22 cellular contexts compared by ENCODE assay signal in the genomic region with DNA sequence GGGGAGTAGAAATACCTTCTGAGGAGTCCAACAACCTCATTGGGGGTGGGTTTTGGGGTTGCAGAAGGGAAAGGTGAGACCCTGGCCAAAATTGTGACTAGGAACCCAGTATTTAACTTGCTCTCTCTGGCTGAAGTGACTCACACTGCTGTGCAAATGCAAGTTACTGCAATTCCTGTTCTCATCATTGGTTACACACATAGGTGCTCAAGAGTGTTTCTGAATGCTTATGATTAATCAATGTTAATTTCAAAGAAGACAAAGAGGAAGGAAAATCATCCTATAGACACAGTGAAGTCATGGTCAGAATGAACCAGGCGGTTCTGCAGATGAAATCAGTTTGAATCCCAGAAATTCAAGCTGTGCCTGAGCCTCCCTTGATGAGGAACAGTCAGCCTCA. TPM values are rescaled to one million over a fixed set of nuclear protein-coding genes. Genes with fewer than 3 reads are reported as not detected.
DNase-seq lines count a peak whose midpoint lies in the region; ATAC-seq, FAIRE-seq and TF ChIP-seq lines count a peak whose summit lies in the region.
"Had no signal": no experiment of that assay in that cellular context is flagged by ENCODE, and none has a peak within 500 bp of the region (broad histone marks: within the 10 kb centered on the region; RNA-seq: fewer than 3 reads in every experiment).

No MANE protein-coding gene starts in this region.

- no peak for ATAC-seq in pancreas
- ATAC-seq in psoas muscle, result no peak
- ATAC-seq: A549 had no signal

- no peaks in the 10 kb centered on the region for H3K9me3 ChIP-seq in pancreas
- H3K9me3 ChIP-seq in psoas muscle, result no peaks in the 10 kb centered on the region
- H3K9me3 ChIP-seq: A549, SJSA1 had no signal

- H3K4me1 ChIP-seq in pancreas (peaks cover 22 to 29% (median 29%) of the 10 kb centered on the region in 3 donors), psoas muscle (no peaks in the 10 kb centered on the region)
- H3K4me1 ChIP-seq: SJSA1 had no signal

- DNase-seq in D721Med (ENCODE audit: insufficient read length, low spot score) (no peak), RWPE1 (ENCODE audit: low spot score) (peak; percentile 42), epithelial cell of prostate (ENCODE audit: low read depth, low spot score) (peak; percentile 20), pancreas (no peak), NCI-H748 (lab: John Stamatoyannopoulos, UW; ENCODE audit: unreplicated experiment) (no peak), psoas muscle (no peak)
- DNase-seq in activated CD4-positive, alpha-beta T cell treated with anti-CD3 and anti-CD28 coated beads, Interleukin-2, amount 50 U/mL, for 48 hours, result no peak
- DNase-seq: CD8-positive, alpha-beta memory T cell; NCI-H1092; NCI-H1417 treated with DMSO at 0.1 percent for 48 hours; NCI-H187; NCI-H524; NCI-H774; Right ventricle myocardium superior had no signal

- 93 to 95% methylated on average over 1 of the region's 1 CpG for WGBS in pancreas, 2 donors
- 95 to 96% (median 96%) methylated on average over 1 of the region's 1 CpG for WGBS in psoas muscle, 3 donors

- FAIRE-seq in D721Med (lab: Jason Lieb, UNC) (peak; percentile 29), pancreas (lab: Jason Lieb, UNC) (no peak)
- FAIRE-seq: A549, GM18507, H54 had no signal

- intact Hi-C loops in pancreas (cut with DNase I) (no loop called here), psoas muscle (cut with DNase I) (no loop called here)

- H3K36me3 ChIP-seq in pancreas (no peaks in the 10 kb centered on the region), psoas muscle (ENCODE audit: insufficient read depth in 1 of 2, low read depth in 1 of 2) (no peaks in the 10 kb centered on the region)
- H3K36me3 ChIP-seq: SJSA1 had no signal

- CTCF ChIA-PET in RWPE1 (lab: Yijun Ruan, JAX), result interaction anchor here (1.3 kb wide), 1 partner anchor 38 kb away, joined by 5 read pairs; no protein-coding TSS in a partner anchor

- TF ChIP-seq CTCF in D721Med (IDR thresholded peaks at IDR 0.05; ENCODE audit: insufficient read depth, missing control alignments) (no peak), RWPE1 (conservative IDR thresholded peaks at IDR 0.05; ENCODE audit: low read depth) (no peak), pancreas (IDR thresholded peaks at IDR 0.05) (no peak), psoas muscle (IDR thresholded peaks at IDR 0.05) (no peak)

- no peaks in the 10 kb centered on the region for H3K27me3 ChIP-seq in pancreas
- no peaks in the 10 kb centered on the region for H3K27me3 ChIP-seq in psoas muscle (ENCODE audit: insufficient read depth in 3 of 3, low read length in 2 of 3)

- no peak overlapping the region for H3K4me3 ChIP-seq in pancreas
- no peak overlapping the region for H3K4me3 ChIP-seq in psoas muscle
- H3K4me3 ChIP-seq: A549, SJSA1 had no signal

- POLR2A ChIA-PET in RWPE1 (lab: Yijun Ruan, JAX; ENCODE audit: low non-redundant PET), result interaction anchor here (0.6 kb wide), 1 partner anchor 233 kb away, joined by 3 read pairs; no protein-coding TSS in a partner anchor

- no peak overlapping the region for H3K27ac ChIP-seq in RWPE1
- H3K27ac ChIP-seq in epithelial cell of prostate, result peak overlapping the region; percentile 46
- peak overlapping the region in 3 of 4 donors; percentile 76 to 79 (median 78) for H3K27ac ChIP-seq in pancreas
- H3K27ac ChIP-seq in psoas muscle, result no peak overlapping the region
- H3K27ac ChIP-seq: A549, SJSA1 had no signal

RNA-seq across cellular contexts. Expression of a gene that starts 3.1 kb away (rescaled TPM):
- total RNA-seq in pancreas (1 to 10 TPM in 5 of 6 donors, under 1 TPM in 1; 0.61 to 1.6 (median 1.4) TPM), psoas muscle (under 1 TPM in 2 of 4 donors, not detected in 2; 0.26 to 0.30 TPM)
- polyA plus RNA-seq in pancreas (under 1 TPM; 0.16 to 0.72 TPM), psoas muscle (not detected)
- total RNA-seq: HT-29, Right ventricle myocardium superior, RPMI7951, SJSA1 had no signal
- polyA plus RNA-seq: CD14-positive monocyte; CD8-positive, alpha-beta memory T cell had no signal

RNA-seq across cellular contexts. Expression of a gene that starts 11.6 kb away (rescaled TPM):
- total RNA-seq in pancreas (not detected), psoas muscle (100 to 1,000 TPM in 2 of 4 donors, 10 to 100 TPM in 2; 56.3 to 269 (median 158) TPM)
- polyA plus RNA-seq in pancreas (under 1 TPM in 1 of 2 donors, not detected in 1; under 0.01 TPM), psoas muscle (10 to 100 TPM; 11.9 to 48.1 (median 25.5) TPM)
- total RNA-seq: CD8-positive, alpha-beta memory T cell; G401; HT-29; Right ventricle myocardium superior; RPMI7951; SJSA1 had no signal
- polyA plus RNA-seq: CD14-positive monocyte; CD8-positive, alpha-beta memory T cell had no signal

RNA-seq across cellular contexts. Expression of a gene that starts 30.4 kb away (rescaled TPM):
- 10 to 100 TPM; 21.3 to 42.9 (median 34.9) TPM for total RNA-seq in pancreas
- polyA plus RNA-seq in pancreas, result 10 to 100 TPM; 52.2 to 87.7 TPM
- total RNA-seq in psoas muscle, result 10 to 100 TPM; 11.9 to 46.3 (median 32.3) TPM
- polyA plus RNA-seq in psoas muscle, result 10 to 100 TPM in 2 of 3 donors, 1 to 10 TPM in 1; 7.2 to 23.4 (median 12.9) TPM

Comparison
In these comparisons a context has a peak if more than half of its experiments do, and no peak if none do; other contexts are left out.
1. DNase-seq: peak in RWPE1 (single experiment) and epithelial cell of prostate (single experiment); none in D721Med (single experiment), pancreas (0 of 6), activated CD4-positive, alpha-beta T cell treated with anti-CD3 and anti-CD28 coated beads, Interleukin-2, amount 50 U/mL, for 48 hours (0 of 2), NCI-H748 (single experiment) and psoas muscle (0 of 2).
2. H3K27ac ChIP-seq: peak in epithelial cell of prostate (single experiment) and pancreas (3 of 4); none in RWPE1 (single experiment) and psoas muscle (single experiment).
3. RNA of a gene that starts 11.6 kb away (total RNA-seq): 56.3 to 269 TPM in psoas muscle; not detected in pancreas; every median in the first group is over 10 times any median in the second.